9 cellular contexts compared by ENCODE assay signal in genomic region chr10:98415710-98416077, GRCh38. TPM values are rescaled to one million over a fixed set of nuclear protein-coding genes. Genes with fewer than 3 reads are reported as not detected.
A peak's percentile ranks its signal among the peaks of the same experiment; 100 is the strongest.
DNase-seq lines count a peak whose midpoint lies in the region; TF ChIP-seq lines count a peak whose summit lies in the region.
"Had no signal": no experiment of that assay in that cellular context is flagged by ENCODE, and none has a peak within 500 bp of the region (broad histone marks: within the 10 kb centered on the region; RNA-seq: fewer than 3 reads in every experiment).

No MANE protein-coding gene starts in this region.

- DNase-seq in activated T-cell treated with anti-CD3 and anti-CD28 coated beads, Interleukin-2, amount 50 U/mL, for 24 hours = no peak
- DNase-seq in activated T-cell treated with anti-CD3 and anti-CD28 coated beads, Interleukin-2, amount 50 U/mL, for 1 hour = no peak
- DNase-seq in activated CD4-positive, alpha-beta memory T cell treated with anti-CD3 and anti-CD28 coated beads, Interleukin-2, amount 10 ng/mL, durations not matched to agents 7 days and 5 days = no peak
- DNase-seq in suprapubic skin (ENCODE audit: low spot score in 2 of 2) = no peak
- no peak for DNase-seq in stimulated activated naive CD4-positive, alpha-beta T cell (lab: John Stamatoyannopoulos, UW)
- no peak for DNase-seq in NCI-H446 (lab: John Stamatoyannopoulos, UW)
- no peak for DNase-seq in GM19240 (ENCODE audit: insufficient read length, low spot score)

- peak overlapping the region; percentile 82; the same call in 1 of the 2 replicates for H3K9ac ChIP-seq in iPS-20b (ENCODE audit: low read depth, low read length)

- TF ChIP-seq POLR2A in suprapubic skin (IDR thresholded peaks at IDR 0.05) = no peak

- H3K27me3 Mint-ChIP-seq in activated T-cell treated with anti-CD3 and anti-CD28 coated beads, Interleukin-2, amount 50 U/mL, for 24 hours = no peaks in the 10 kb centered on the region
- no peaks in the 10 kb centered on the region for H3K27me3 Mint-ChIP-seq in activated CD4-positive, alpha-beta memory T cell treated with anti-CD3 and anti-CD28 coated beads, Interleukin-2, amount 10 ng/mL, durations not matched to agents 7 days and 5 days

- H3K36me3 ChIP-seq in iPS-20b (ENCODE audit: insufficient read depth, low read depth, low read length) (no peaks in the 10 kb centered on the region; the same call in 1 of the 2 replicates), suprapubic skin (peaks cover 44% of the 10 kb centered on the region)

- POLR2A ChIA-PET in activated CD4-positive, alpha-beta memory T cell treated with anti-CD3 and anti-CD28 coated beads, Interleukin-2, amount 10 ng/mL, durations not matched to agents 7 days and 5 days (lab: Charles Lee) = interaction anchor here (1.3 to 2.8 kb wide), 3 partner anchors 10 to 22 kb away, joined by 3 to 15 read pairs (median 4); no protein-coding TSS in a partner anchor

- H3K4me3 ChIP-seq in iPS-20b (ENCODE audit: low read length) (no peak overlapping the region), suprapubic skin (no peak overlapping the region)

- peaks cover 45% of the 10 kb centered on the region for H3K36me3 Mint-ChIP-seq in activated T-cell treated with anti-CD3 and anti-CD28 coated beads, Interleukin-2, amount 50 U/mL, for 24 hours (ENCODE audit: low read depth)
- peaks cover 15% of the 10 kb centered on the region for H3K36me3 Mint-ChIP-seq in activated CD4-positive, alpha-beta memory T cell treated with anti-CD3 and anti-CD28 coated beads, Interleukin-2, amount 10 ng/mL, durations not matched to agents 7 days and 5 days (ENCODE audit: low read depth)

- H3K27me3 ChIP-seq in iPS-20b (ENCODE audit: insufficient read depth, low read length) = no peaks in the 10 kb centered on the region
- no peaks in the 10 kb centered on the region for H3K27me3 ChIP-seq in suprapubic skin
- H3K27me3 ChIP-seq: colonic mucosa had no signal

- H3K9me3 ChIP-seq in iPS-20b (ENCODE audit: insufficient read depth, low read depth, low read length) (no peaks in the 10 kb centered on the region), suprapubic skin (no peaks in the 10 kb centered on the region)
- H3K9me3 ChIP-seq: colonic mucosa had no signal

- WGBS in suprapubic skin = 56% methylated on average over 6 of the region's 8 CpGs

- H3K9me3 Mint-ChIP-seq in activated T-cell treated with anti-CD3 and anti-CD28 coated beads, Interleukin-2, amount 50 U/mL, for 24 hours = no peaks in the 10 kb centered on the region
- H3K9me3 Mint-ChIP-seq in activated CD4-positive, alpha-beta memory T cell treated with anti-CD3 and anti-CD28 coated beads, Interleukin-2, amount 10 ng/mL, durations not matched to agents 7 days and 5 days = no peaks in the 10 kb centered on the region

- TF ChIP-seq CTCF in suprapubic skin (IDR thresholded peaks at IDR 0.05) = no peak

- H3K27ac ChIP-seq in iPS-20b (ENCODE audit: low read length) (no peak overlapping the region), suprapubic skin (peak overlapping the region; percentile 67)

- peaks cover 22% of the 10 kb centered on the region for H3K4me1 Mint-ChIP-seq in activated T-cell treated with anti-CD3 and anti-CD28 coated beads, Interleukin-2, amount 50 U/mL, for 24 hours (ENCODE audit: low read depth)
- peaks cover 16% of the 10 kb centered on the region for H3K4me1 Mint-ChIP-seq in activated CD4-positive, alpha-beta memory T cell treated with anti-CD3 and anti-CD28 coated beads, Interleukin-2, amount 10 ng/mL, durations not matched to agents 7 days and 5 days

- H3K4me1 ChIP-seq in iPS-20b (ENCODE audit: insufficient read depth, low read length) = peaks cover 11% of the 10 kb centered on the region
- H3K4me1 ChIP-seq in suprapubic skin = peaks cover 22% of the 10 kb centered on the region

- TF ChIP-seq EP300 in suprapubic skin (IDR thresholded peaks at IDR 0.05) = no peak

- H3K27ac Mint-ChIP-seq in activated T-cell treated with anti-CD3 and anti-CD28 coated beads, Interleukin-2, amount 50 U/mL, for 24 hours = peak overlapping the region; percentile 94
- H3K27ac Mint-ChIP-seq in activated CD4-positive, alpha-beta memory T cell treated with anti-CD3 and anti-CD28 coated beads, Interleukin-2, amount 10 ng/mL, durations not matched to agents 7 days and 5 days = peak overlapping the region; percentile 92

- CTCF ChIA-PET in activated CD4-positive, alpha-beta memory T cell treated with anti-CD3 and anti-CD28 coated beads, Interleukin-2, amount 10 ng/mL, durations not matched to agents 7 days and 5 days (lab: Charles Lee) = interaction anchor here (1.8 kb wide), 1 partner anchor 10 kb away, joined by 13 read pairs; no protein-coding TSS in a partner anchor

- no peak overlapping the region for H3K4me3 Mint-ChIP-seq in activated T-cell treated with anti-CD3 and anti-CD28 coated beads, Interleukin-2, amount 50 U/mL, for 24 hours
- no peak overlapping the region for H3K4me3 Mint-ChIP-seq in activated CD4-positive, alpha-beta memory T cell treated with anti-CD3 and anti-CD28 coated beads, Interleukin-2, amount 10 ng/mL, durations not matched to agents 7 days and 5 days

RNA-seq across cellular contexts. Expression of gene PYROXD2, which starts 0.7 kb away (rescaled TPM):
- 10 to 100 TPM; 13.5 to 18.7 TPM for total RNA-seq in activated CD4-positive, alpha-beta memory T cell treated with anti-CD3 and anti-CD28 coated beads, Interleukin-2, amount 10 ng/mL, durations not matched to agents 7 days and 5 days
- 10 to 100 TPM in 1 of 4 donors, 1 to 10 TPM in 3; 4.3 to 20.3 (median 5.2) TPM for total RNA-seq in suprapubic skin

RNA-seq across cellular contexts. Expression of gene HPS1, which starts 31.0 kb away (rescaled TPM):
- total RNA-seq in activated CD4-positive, alpha-beta memory T cell treated with anti-CD3 and anti-CD28 coated beads, Interleukin-2, amount 10 ng/mL, durations not matched to agents 7 days and 5 days = 10 to 100 TPM; 85.4 to 88.3 TPM
- total RNA-seq in suprapubic skin = 10 to 100 TPM; 46.5 to 83.5 (median 67.5) TPM
